8 cellular contexts compared by ENCODE assay signal in genomic region chr15:45376967-45377629, GRCh38. TPM values are rescaled to one million over a fixed set of nuclear protein-coding genes. Genes with fewer than 3 reads are reported as not detected.
DNase-seq lines count a peak whose midpoint lies in the region; ATAC-seq lines count a peak whose summit lies in the region.

No MANE protein-coding gene starts in this region.

- H3K36me3 Mint-ChIP-seq in activated T-helper 1 cell treated with anti-CD3 and anti-CD28 coated beads, Interleukin-12 subunit alpha, Interleukin-12 subunit beta, Interleukin-2, Interleukin-4 antibody, amounts not matched to agents 30 ng/mL and 10 ng/mL and 1 ng/mL, durations not matched to agents 14 hours and 24 hours and 36 hours (ENCODE audit: low read depth) = no peaks in the 10 kb centered on the region
- no peaks in the 10 kb centered on the region for H3K36me3 Mint-ChIP-seq in immature natural killer cell
- peaks cover 26% of the 10 kb centered on the region for H3K36me3 Mint-ChIP-seq in stimulated activated memory B cell treated with anti-CD40 and anti-IgM and Interleukin-4, amounts not matched to agents 10 μg/mL and 1 μg/mL and 100 μg/mL, for 72 hours

- H3K4me3 Mint-ChIP-seq in activated T-helper 1 cell treated with anti-CD3 and anti-CD28 coated beads, Interleukin-12 subunit alpha, Interleukin-12 subunit beta, Interleukin-2, Interleukin-4 antibody, amounts not matched to agents 30 ng/mL and 10 ng/mL and 1 ng/mL, durations not matched to agents 14 hours and 24 hours and 36 hours = peak overlapping the region; percentile 64
- H3K4me3 Mint-ChIP-seq in immature natural killer cell = peak overlapping the region; percentile 73 to 87 (median 77)
- peak overlapping the region; percentile 93 for H3K4me3 Mint-ChIP-seq in stimulated activated memory B cell treated with anti-CD40 and anti-IgM and Interleukin-4, amounts not matched to agents 10 μg/mL and 1 μg/mL and 100 μg/mL, for 72 hours

- intact Hi-C loops in activated T-helper 1 cell treated with anti-CD3 and anti-CD28 coated beads, Interleukin-12 subunit alpha, Interleukin-12 subunit beta, Interleukin-2, Interleukin-4 antibody, amounts not matched to agents 30 ng/mL and 10 ng/mL and 1 ng/mL, durations not matched to agents 14 hours and 24 hours and 36 hours (cut with micrococcal nuclease) = loop anchor here (5.0 kb wide), 1 partner anchor 260 kb away; no protein-coding TSS in a partner anchor

- no peaks in the 10 kb centered on the region for H3K9me3 Mint-ChIP-seq in activated T-helper 1 cell treated with anti-CD3 and anti-CD28 coated beads, Interleukin-12 subunit alpha, Interleukin-12 subunit beta, Interleukin-2, Interleukin-4 antibody, amounts not matched to agents 30 ng/mL and 10 ng/mL and 1 ng/mL, durations not matched to agents 14 hours and 24 hours and 36 hours
- peaks cover 0 to 3% (median 0%) of the 10 kb centered on the region in 6 donors for H3K9me3 Mint-ChIP-seq in immature natural killer cell
- no peaks in the 10 kb centered on the region for H3K9me3 Mint-ChIP-seq in stimulated activated memory B cell treated with anti-CD40 and anti-IgM and Interleukin-4, amounts not matched to agents 10 μg/mL and 1 μg/mL and 100 μg/mL, for 72 hours

- H3K27ac Mint-ChIP-seq in activated T-helper 1 cell treated with anti-CD3 and anti-CD28 coated beads, Interleukin-12 subunit alpha, Interleukin-12 subunit beta, Interleukin-2, Interleukin-4 antibody, amounts not matched to agents 30 ng/mL and 10 ng/mL and 1 ng/mL, durations not matched to agents 14 hours and 24 hours and 36 hours = no peak overlapping the region
- H3K27ac Mint-ChIP-seq in immature natural killer cell = no peak overlapping the region
- peak overlapping the region; percentile 93 for H3K27ac Mint-ChIP-seq in stimulated activated memory B cell treated with anti-CD40 and anti-IgM and Interleukin-4, amounts not matched to agents 10 μg/mL and 1 μg/mL and 100 μg/mL, for 72 hours

- H3K4me1 Mint-ChIP-seq in activated T-helper 1 cell treated with anti-CD3 and anti-CD28 coated beads, Interleukin-12 subunit alpha, Interleukin-12 subunit beta, Interleukin-2, Interleukin-4 antibody, amounts not matched to agents 30 ng/mL and 10 ng/mL and 1 ng/mL, durations not matched to agents 14 hours and 24 hours and 36 hours (ENCODE audit: low read depth) = peaks cover 7% of the 10 kb centered on the region
- peaks cover 17 to 20% of the 10 kb centered on the region in 2 donors for H3K4me1 Mint-ChIP-seq in immature natural killer cell
- peaks cover 39% of the 10 kb centered on the region for H3K4me1 Mint-ChIP-seq in stimulated activated memory B cell treated with anti-CD40 and anti-IgM and Interleukin-4, amounts not matched to agents 10 μg/mL and 1 μg/mL and 100 μg/mL, for 72 hours

- H3K9me3 ChIP-seq in HUES48 (ENCODE audit: control insufficient read depth, insufficient read depth, low read length) = no peaks in the 10 kb centered on the region

- peaks cover 78% of the 10 kb centered on the region for H3K27me3 Mint-ChIP-seq in activated T-helper 1 cell treated with anti-CD3 and anti-CD28 coated beads, Interleukin-12 subunit alpha, Interleukin-12 subunit beta, Interleukin-2, Interleukin-4 antibody, amounts not matched to agents 30 ng/mL and 10 ng/mL and 1 ng/mL, durations not matched to agents 14 hours and 24 hours and 36 hours (ENCODE audit: insufficient read depth)
- peaks cover 10 to 24% (median 24%) of the 10 kb centered on the region in 3 donors for H3K27me3 Mint-ChIP-seq in immature natural killer cell (ENCODE audit: low read depth in 3 of 3)
- no peaks in the 10 kb centered on the region for H3K27me3 Mint-ChIP-seq in stimulated activated memory B cell treated with anti-CD40 and anti-IgM and Interleukin-4, amounts not matched to agents 10 μg/mL and 1 μg/mL and 100 μg/mL, for 72 hours

- no peaks in the 10 kb centered on the region for H3K36me3 ChIP-seq in HUES48 (ENCODE audit: control insufficient read depth, insufficient read depth, low read length)

- ATAC-seq in stimulated activated memory B cell treated with anti-CD40 and anti-IgM and Interleukin-4, amounts not matched to agents 10 μg/mL and 1 μg/mL and 100 μg/mL, for 72 hours = no peak
- ATAC-seq in HG02763 (IDR thresholded peaks at IDR 0.05; ENCODE audit: unreplicated experiment) (no peak), HG03175 (IDR thresholded peaks at IDR 0.05; ENCODE audit: unreplicated experiment) (no peak), GM18873 (IDR thresholded peaks at IDR 0.05; ENCODE audit: low FRiP score, unreplicated experiment) (no peak)

- H3K9ac ChIP-seq in HUES48 (ENCODE audit: low read depth, low read length) = no peak overlapping the region

- peaks cover 56% of the 10 kb centered on the region for H3K27me3 ChIP-seq in HUES48 (ENCODE audit: control insufficient read depth, insufficient read depth, low read length)

- peak overlapping the region; percentile 69 for H3K4me3 ChIP-seq in HUES48 (ENCODE audit: low read depth, low read length)

- peaks cover 8% of the 10 kb centered on the region for H3K4me1 ChIP-seq in HUES48 (ENCODE audit: control insufficient read depth, insufficient read depth, low read length)

- no peak overlapping the region for H3K27ac ChIP-seq in HUES48 (ENCODE audit: low read depth, low read length)

- no peak for DNase-seq in activated T-helper 1 cell treated with anti-CD3 and anti-CD28 coated beads, Interleukin-12 subunit alpha, Interleukin-12 subunit beta, Interleukin-2, Interleukin-4 antibody, amounts not matched to agents 30 ng/mL and 10 ng/mL and 1 ng/mL, durations not matched to agents 14 hours and 24 hours and 36 hours (ENCODE audit: low spot score)
- DNase-seq in immature natural killer cell (no peak), NOMO-1 treated with dmso at 0.1 percent for 144 hours (lab: John Stamatoyannopoulos, UW; ENCODE audit: unreplicated experiment) (no peak)

RNA-seq across cellular contexts. Expression of gene GATM, which starts 1.2 kb away (rescaled TPM):
- 0.86 and 1.0 TPM in 2 replicates for total RNA-seq in activated T-helper 1 cell treated with anti-CD3 and anti-CD28 coated beads, Interleukin-12 subunit alpha, Interleukin-12 subunit beta, Interleukin-2, Interleukin-4 antibody, amounts not matched to agents 30 ng/mL and 10 ng/mL and 1 ng/mL, durations not matched to agents 14 hours and 24 hours and 36 hours
- polyA plus RNA-seq in immature natural killer cell = 1 to 10 TPM in 1 of 3 donors, under 1 TPM in 2; 0.27 to 1.2 (median 0.54) TPM
